In genomic region chr3:186669378-186670084, GRCh38 we compare ENCODE assay signal across 2 cellular contexts.
TF ChIP-seq lines count a peak whose summit lies in the region.

No MANE protein-coding gene starts in this region.

TF ChIP-seq in HepG2, 621 proteins besides CTCF, POLR2A, EP300 and RAD21 (continues in another document):
- TF ChIP-seq ZNF816 (CRISPR knock-in tag; IDR thresholded peaks at IDR 0.05; ENCODE audit: borderline replicate concordance) (no peak), ZNF782 (CRISPR knock-in tag; IDR thresholded peaks at IDR 0.05; ENCODE audit: borderline replicate concordance) (no peak), MXD1 (CRISPR knock-in tag; IDR thresholded peaks at IDR 0.05) (no peak), PTBP1 (IDR thresholded peaks at IDR 0.05; ENCODE audit: low read depth, low read length, poor library complexity, severe bottlenecking) (no peak), PPARG (CRISPR knock-in tag; conservative IDR thresholded peaks at IDR 0.05) (no peak), KDM5B (CRISPR knock-in tag; IDR thresholded peaks at IDR 0.05; ENCODE audit: borderline replicate concordance) (no peak), ZNF225 (CRISPR knock-in tag; IDR thresholded peaks at IDR 0.05) (no peak), MAFF (IDR thresholded peaks at IDR 0.05; ENCODE audit: low read depth, low read length) (no peak), ZNF580 (CRISPR knock-in tag; IDR thresholded peaks at IDR 0.05; ENCODE audit: borderline replicate concordance, low read depth) (no peak), DMAP1 (CRISPR knock-in tag; IDR thresholded peaks at IDR 0.05) (no peak), SNRNP70 (IDR thresholded peaks at IDR 0.05; ENCODE audit: low read depth, low read length) (no peak), ZNF772 (CRISPR knock-in tag; IDR thresholded peaks at IDR 0.05) (no peak), FOSL2 (CRISPR knock-in tag; IDR thresholded peaks at IDR 0.05) (0 out of 2 replicates have a peak, but pooled peaks have one; percentile 6), RBFOX2 (IDR thresholded peaks at IDR 0.05; ENCODE audit: low read depth, low read length) (no peak), ETV6 (CRISPR knock-in tag; conservative IDR thresholded peaks at IDR 0.05) (no peak), ZMYM2 (CRISPR knock-in tag; IDR thresholded peaks at IDR 0.05) (no peak), CHCHD3 (CRISPR knock-in tag; IDR thresholded peaks at IDR 0.05) (no peak), NFIC (IDR thresholded peaks at IDR 0.05; ENCODE audit: low read length) (no peak), KDM2A (CRISPR knock-in tag; IDR thresholded peaks at IDR 0.05; ENCODE audit: borderline replicate concordance, low read depth) (no peak), ZNF615 (CRISPR knock-in tag; IDR thresholded peaks at IDR 0.05; ENCODE audit: borderline replicate concordance) (no peak), GMEB2 (CRISPR knock-in tag; IDR thresholded peaks at IDR 0.05; ENCODE audit: low read depth) (no peak), NAIF1 (CRISPR knock-in tag; IDR thresholded peaks at IDR 0.05; ENCODE audit: borderline replicate concordance) (no peak), ZNF282 (IDR thresholded peaks at IDR 0.05; ENCODE audit: partially characterized antibody) (no peak), GATAD1 (CRISPR knock-in tag; IDR thresholded peaks at IDR 0.05) (no peak), MNT (IDR thresholded peaks at IDR 0.05) (no peak), PHB2 (IDR thresholded peaks at IDR 0.05; ENCODE audit: partially characterized antibody) (no peak), NFE2L2 (IDR thresholded peaks at IDR 0.05; ENCODE audit: low read length) (peak; percentile 77), RXRA (CRISPR knock-in tag; IDR thresholded peaks at IDR 0.05) (no peak), FLYWCH1 (CRISPR knock-in tag; IDR thresholded peaks at IDR 0.05) (no peak), HOXA7 (CRISPR knock-in tag; IDR thresholded peaks at IDR 0.05) (no peak)
- TF ChIP-seq, protein P1, sequence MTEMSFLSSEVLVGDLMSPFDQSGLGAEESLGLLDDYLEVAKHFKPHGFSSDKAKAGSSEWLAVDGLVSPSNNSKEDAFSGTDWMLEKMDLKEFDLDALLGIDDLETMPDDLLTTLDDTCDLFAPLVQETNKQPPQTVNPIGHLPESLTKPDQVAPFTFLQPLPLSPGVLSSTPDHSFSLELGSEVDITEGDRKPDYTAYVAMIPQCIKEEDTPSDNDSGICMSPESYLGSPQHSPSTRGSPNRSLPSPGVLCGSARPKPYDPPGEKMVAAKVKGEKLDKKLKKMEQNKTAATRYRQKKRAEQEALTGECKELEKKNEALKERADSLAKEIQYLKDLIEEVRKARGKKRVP (CRISPR knock-in tag; IDR thresholded peaks at IDR 0.05): peak in 1 of 2 experiments; percentile 55; a peak in 2 of 4 replicates

TF ChIP-seq in K562, 482 proteins besides CTCF, POLR2A, EP300 and RAD21 (continues in another document):
- TF ChIP-seq JUND (IDR thresholded peaks at IDR 0.05; ENCODE audit: borderline replicate concordance, low read depth, low read length) (peak; percentile 30; the same call in 1 of the 2 replicates), JUND (tag; IDR thresholded peaks at IDR 0.05; ENCODE audit: borderline replicate concordance, low read depth, low read length) (no peak), HES1 (IDR thresholded peaks at IDR 0.05; ENCODE audit: low read depth) (no peak), BACH1 (tag; IDR thresholded peaks at IDR 0.05) (peak; percentile 38; the same call in 1 of the 2 replicates), RFX7 (CRISPR knock-in tag; IDR thresholded peaks at IDR 0.05) (no peak), CREBBP (IDR thresholded peaks at IDR 0.05; ENCODE audit: low read depth, low read length) (no peak), MAFF (IDR thresholded peaks at IDR 0.05; ENCODE audit: low read length) (peak; percentile 54), HDAC6 (IDR thresholded peaks at IDR 0.05; ENCODE audit: low read depth, low read length) (no peak), TAF15 (IDR thresholded peaks at IDR 0.05; ENCODE audit: low read depth, low read length) (no peak), NFE2L1 (tag; IDR thresholded peaks at IDR 0.05; ENCODE audit: borderline replicate concordance, low read depth) (peak; percentile 45; the same call in 1 of the 2 replicates), TRIM24 (IDR thresholded peaks at IDR 0.05) (peak; percentile 23 to 41; a peak in 2 of 4 replicates), GTF2E2 (tag; IDR thresholded peaks at IDR 0.05) (no peak), CEBPB (tag; IDR thresholded peaks at IDR 0.05) (peak; percentile 75), IRF2 (CRISPR knock-in tag; IDR thresholded peaks at IDR 0.05) (no peak), KAT2B (IDR thresholded peaks at IDR 0.05; ENCODE audit: low read depth, low read length) (no peak), ZNF445 (CRISPR knock-in tag; IDR thresholded peaks at IDR 0.05; ENCODE audit: low read depth) (no peak), GTF2A2 (tag; IDR thresholded peaks at IDR 0.05) (no peak), ZNF316 (IDR thresholded peaks at IDR 0.05) (peak; percentile 73), ZNF212 (CRISPR knock-in tag; IDR thresholded peaks at IDR 0.05) (no peak), NCOA4 (IDR thresholded peaks at IDR 0.05; ENCODE audit: partially characterized antibody) (no peak), TEAD1 (CRISPR knock-in tag; IDR thresholded peaks at IDR 0.05) (no peak), RFX1 (IDR thresholded peaks at IDR 0.05) (no peak), ZNF668 (CRISPR knock-in tag; IDR thresholded peaks at IDR 0.05) (no peak), ZNF740 (CRISPR knock-in tag; IDR thresholded peaks at IDR 0.05) (no peak), ZNF740 (tag; IDR thresholded peaks at IDR 0.05) (no peak), ZNF707 (CRISPR knock-in tag; conservative IDR thresholded peaks at IDR 0.05) (no peak)
- TF ChIP-seq, protein P2, sequence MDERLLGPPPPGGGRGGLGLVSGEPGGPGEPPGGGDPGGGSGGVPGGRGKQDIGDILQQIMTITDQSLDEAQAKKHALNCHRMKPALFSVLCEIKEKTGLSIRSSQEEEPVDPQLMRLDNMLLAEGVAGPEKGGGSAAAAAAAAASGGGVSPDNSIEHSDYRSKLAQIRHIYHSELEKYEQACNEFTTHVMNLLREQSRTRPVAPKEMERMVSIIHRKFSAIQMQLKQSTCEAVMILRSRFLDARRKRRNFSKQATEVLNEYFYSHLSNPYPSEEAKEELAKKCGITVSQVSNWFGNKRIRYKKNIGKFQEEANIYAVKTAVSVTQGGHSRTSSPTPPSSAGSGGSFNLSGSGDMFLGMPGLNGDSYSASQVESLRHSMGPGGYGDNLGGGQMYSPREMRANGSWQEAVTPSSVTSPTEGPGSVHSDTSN (CRISPR knock-in tag; IDR thresholded peaks at IDR 0.05; ENCODE audit: low read depth): no peak
- TF ChIP-seq, protein P2 (tag; conservative IDR thresholded peaks at IDR 0.05; ENCODE audit: low read depth): no peak
- TF ChIP-seq, protein P3, sequence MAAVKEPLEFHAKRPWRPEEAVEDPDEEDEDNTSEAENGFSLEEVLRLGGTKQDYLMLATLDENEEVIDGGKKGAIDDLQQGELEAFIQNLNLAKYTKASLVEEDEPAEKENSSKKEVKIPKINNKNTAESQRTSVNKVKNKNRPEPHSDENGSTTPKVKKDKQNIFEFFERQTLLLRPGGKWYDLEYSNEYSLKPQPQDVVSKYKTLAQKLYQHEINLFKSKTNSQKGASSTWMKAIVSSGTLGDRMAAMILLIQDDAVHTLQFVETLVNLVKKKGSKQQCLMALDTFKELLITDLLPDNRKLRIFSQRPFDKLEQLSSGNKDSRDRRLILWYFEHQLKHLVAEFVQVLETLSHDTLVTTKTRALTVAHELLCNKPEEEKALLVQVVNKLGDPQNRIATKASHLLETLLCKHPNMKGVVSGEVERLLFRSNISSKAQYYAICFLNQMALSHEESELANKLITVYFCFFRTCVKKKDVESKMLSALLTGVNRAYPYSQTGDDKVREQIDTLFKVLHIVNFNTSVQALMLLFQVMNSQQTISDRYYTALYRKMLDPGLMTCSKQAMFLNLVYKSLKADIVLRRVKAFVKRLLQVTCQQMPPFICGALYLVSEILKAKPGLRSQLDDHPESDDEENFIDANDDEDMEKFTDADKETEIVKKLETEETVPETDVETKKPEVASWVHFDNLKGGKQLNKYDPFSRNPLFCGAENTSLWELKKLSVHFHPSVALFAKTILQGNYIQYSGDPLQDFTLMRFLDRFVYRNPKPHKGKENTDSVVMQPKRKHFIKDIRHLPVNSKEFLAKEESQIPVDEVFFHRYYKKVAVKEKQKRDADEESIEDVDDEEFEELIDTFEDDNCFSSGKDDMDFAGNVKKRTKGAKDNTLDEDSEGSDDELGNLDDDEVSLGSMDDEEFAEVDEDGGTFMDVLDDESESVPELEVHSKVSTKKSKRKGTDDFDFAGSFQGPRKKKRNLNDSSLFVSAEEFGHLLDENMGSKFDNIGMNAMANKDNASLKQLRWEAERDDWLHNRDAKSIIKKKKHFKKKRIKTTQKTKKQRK (IDR thresholded peaks at IDR 0.05; ENCODE audit: borderline replicate concordance, low read depth, low read length): no peak
- TF ChIP-seq, protein P4, sequence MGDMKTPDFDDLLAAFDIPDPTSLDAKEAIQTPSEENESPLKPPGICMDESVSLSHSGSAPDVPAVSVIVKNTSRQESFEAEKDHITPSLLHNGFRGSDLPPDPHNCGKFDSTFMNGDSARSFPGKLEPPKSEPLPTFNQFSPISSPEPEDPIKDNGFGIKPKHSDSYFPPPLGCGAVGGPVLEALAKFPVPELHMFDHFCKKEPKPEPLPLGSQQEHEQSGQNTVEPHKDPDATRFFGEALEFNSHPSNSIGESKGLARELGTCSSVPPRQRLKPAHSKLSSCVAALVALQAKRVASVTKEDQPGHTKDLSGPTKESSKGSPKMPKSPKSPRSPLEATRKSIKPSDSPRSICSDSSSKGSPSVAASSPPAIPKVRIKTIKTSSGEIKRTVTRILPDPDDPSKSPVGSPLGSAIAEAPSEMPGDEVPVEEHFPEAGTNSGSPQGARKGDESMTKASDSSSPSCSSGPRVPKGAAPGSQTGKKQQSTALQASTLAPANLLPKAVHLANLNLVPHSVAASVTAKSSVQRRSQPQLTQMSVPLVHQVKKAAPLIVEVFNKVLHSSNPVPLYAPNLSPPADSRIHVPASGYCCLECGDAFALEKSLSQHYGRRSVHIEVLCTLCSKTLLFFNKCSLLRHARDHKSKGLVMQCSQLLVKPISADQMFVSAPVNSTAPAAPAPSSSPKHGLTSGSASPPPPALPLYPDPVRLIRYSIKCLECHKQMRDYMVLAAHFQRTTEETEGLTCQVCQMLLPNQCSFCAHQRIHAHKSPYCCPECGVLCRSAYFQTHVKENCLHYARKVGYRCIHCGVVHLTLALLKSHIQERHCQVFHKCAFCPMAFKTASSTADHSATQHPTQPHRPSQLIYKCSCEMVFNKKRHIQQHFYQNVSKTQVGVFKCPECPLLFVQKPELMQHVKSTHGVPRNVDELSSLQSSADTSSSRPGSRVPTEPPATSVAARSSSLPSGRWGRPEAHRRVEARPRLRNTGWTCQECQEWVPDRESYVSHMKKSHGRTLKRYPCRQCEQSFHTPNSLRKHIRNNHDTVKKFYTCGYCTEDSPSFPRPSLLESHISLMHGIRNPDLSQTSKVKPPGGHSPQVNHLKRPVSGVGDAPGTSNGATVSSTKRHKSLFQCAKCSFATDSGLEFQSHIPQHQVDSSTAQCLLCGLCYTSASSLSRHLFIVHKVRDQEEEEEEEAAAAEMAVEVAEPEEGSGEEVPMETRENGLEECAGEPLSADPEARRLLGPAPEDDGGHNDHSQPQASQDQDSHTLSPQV (IDR thresholded peaks at IDR 0.05): no peak
- TF ChIP-seq, protein P5, sequence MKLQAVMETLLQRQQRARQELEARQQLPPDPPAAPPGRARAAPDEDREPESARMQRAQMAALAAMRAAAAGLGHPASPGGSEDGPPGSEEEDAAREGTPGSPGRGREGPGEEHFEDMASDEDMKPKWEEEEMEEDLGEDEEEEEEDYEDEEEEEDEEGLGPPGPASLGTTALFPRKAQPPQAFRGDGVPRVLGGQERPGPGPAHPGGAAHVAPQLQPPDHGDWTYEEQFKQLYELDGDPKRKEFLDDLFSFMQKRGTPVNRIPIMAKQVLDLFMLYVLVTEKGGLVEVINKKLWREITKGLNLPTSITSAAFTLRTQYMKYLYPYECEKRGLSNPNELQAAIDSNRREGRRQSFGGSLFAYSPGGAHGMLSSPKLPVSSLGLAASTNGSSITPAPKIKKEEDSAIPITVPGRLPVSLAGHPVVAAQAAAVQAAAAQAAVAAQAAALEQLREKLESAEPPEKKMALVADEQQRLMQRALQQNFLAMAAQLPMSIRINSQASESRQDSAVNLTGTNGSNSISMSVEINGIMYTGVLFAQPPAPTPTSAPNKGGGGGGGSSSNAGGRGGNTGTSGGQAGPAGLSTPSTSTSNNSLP (IDR thresholded peaks at IDR 0.05; ENCODE audit: borderline replicate concordance, low read depth, low read length): no peak
- TF ChIP-seq, protein P6, sequence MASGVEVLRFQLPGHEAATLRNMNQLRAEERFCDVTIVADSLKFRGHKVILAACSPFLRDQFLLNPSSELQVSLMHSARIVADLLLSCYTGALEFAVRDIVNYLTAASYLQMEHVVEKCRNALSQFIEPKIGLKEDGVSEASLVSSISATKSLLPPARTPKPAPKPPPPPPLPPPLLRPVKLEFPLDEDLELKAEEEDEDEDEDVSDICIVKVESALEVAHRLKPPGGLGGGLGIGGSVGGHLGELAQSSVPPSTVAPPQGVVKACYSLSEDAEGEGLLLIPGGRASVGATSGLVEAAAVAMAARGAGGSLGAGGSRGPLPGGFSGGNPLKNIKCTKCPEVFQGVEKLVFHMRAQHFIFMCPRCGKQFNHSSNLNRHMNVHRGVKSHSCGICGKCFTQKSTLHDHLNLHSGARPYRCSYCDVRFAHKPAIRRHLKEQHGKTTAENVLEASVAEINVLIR (CRISPR knock-in tag; IDR thresholded peaks at IDR 0.05): no peak
- TF ChIP-seq, protein P7, sequence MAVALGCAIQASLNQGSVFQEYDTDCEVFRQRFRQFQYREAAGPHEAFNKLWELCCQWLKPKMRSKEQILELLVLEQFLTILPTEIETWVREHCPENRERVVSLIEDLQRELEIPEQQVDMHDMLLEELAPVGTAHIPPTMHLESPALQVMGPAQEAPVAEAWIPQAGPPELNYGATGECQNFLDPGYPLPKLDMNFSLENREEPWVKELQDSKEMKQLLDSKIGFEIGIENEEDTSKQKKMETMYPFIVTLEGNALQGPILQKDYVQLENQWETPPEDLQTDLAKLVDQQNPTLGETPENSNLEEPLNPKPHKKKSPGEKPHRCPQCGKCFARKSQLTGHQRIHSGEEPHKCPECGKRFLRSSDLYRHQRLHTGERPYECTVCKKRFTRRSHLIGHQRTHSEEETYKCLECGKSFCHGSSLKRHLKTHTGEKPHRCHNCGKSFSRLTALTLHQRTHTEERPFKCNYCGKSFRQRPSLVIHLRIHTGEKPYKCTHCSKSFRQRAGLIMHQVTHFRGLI (CRISPR knock-in tag; IDR thresholded peaks at IDR 0.05): no peak
